ENCODE assay signal across 17 cellular contexts in the genomic region with DNA sequence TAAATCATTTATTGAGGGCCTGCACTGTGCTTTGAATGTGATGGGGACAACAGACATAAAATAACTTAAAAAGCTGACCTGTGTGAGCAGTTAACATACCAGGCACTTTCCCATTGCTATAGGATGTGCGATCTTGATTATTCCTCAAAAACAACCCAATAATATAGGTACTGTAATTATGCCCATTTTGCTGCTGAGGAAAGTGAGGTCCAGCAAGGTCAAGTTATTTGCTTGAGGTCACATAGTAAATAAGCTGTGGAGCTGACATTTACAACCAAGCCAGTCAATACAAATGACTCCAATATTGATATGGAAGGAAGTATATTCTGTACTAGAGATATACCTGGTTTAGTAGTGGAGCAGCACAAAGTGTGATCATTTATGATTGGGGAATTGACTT.
A peak's percentile ranks its signal among the peaks of the same experiment; 100 is the strongest.
DNase-seq lines count a peak whose midpoint lies in the region; ATAC-seq, FAIRE-seq and TF ChIP-seq lines count a peak whose summit lies in the region.
"Had no signal": no experiment of that assay in that cellular context is flagged by ENCODE, and none has a peak within 500 bp of the region (broad histone marks: within the 10 kb centered on the region; RNA-seq: fewer than 3 reads in every experiment).

No MANE protein-coding gene starts in this region.

- H3K79me2 ChIP-seq in mammary epithelial cell (ENCODE audit: insufficient read depth, low read length) (peaks cover 83% of the 10 kb centered on the region), astrocyte (ENCODE audit: insufficient read depth, low read length) (peaks cover 97% of the 10 kb centered on the region), smooth muscle cell (ENCODE audit: low read depth) (peaks cover 100% of the 10 kb centered on the region)

- no peak overlapping the region for H4K91ac ChIP-seq in mesenchymal stem cell (ENCODE audit: low read length)

- H3F3A ChIP-seq in smooth muscle cell (ENCODE audit: low read depth) = peaks cover 25% of the 10 kb centered on the region

- H3K27me3 Mint-ChIP-seq in MCF 10A (ENCODE audit: insufficient read depth, unreplicated experiment) (no peaks in the 10 kb centered on the region), astrocyte (ENCODE audit: low read depth, unreplicated experiment) (no peaks in the 10 kb centered on the region)

- H3K79me1 ChIP-seq in mesenchymal stem cell (replicated peaks; ENCODE audit: low read length, poor library complexity, severe bottlenecking) = peaks cover 12% of the 10 kb centered on the region

- H2BK12ac ChIP-seq in mesenchymal stem cell (ENCODE audit: low read length in 2 of 2) = no peak overlapping the region

- no peak for FAIRE-seq in astrocyte (lab: Jason Lieb, UNC)

- H3K27ac Mint-ChIP-seq in MCF 10A (ENCODE audit: low read depth, unreplicated experiment) (no peak overlapping the region), astrocyte (ENCODE audit: unreplicated experiment) (no peak overlapping the region)
- H3K27ac Mint-ChIP-seq: CD14-positive monocyte had no signal

- H3K4me1 ChIP-seq in mammary epithelial cell (ENCODE audit: insufficient read depth, low read length) (peaks cover 39% of the 10 kb centered on the region), astrocyte (ENCODE audit: insufficient read depth, low read length) (peaks cover 48% of the 10 kb centered on the region), mesenchymal stem cell (ENCODE audit: control insufficient read depth, insufficient read depth, low read depth, low read length) (peaks cover 16% of the 10 kb centered on the region), smooth muscle cell (ENCODE audit: low read depth) (peaks cover 32% of the 10 kb centered on the region), uterus (no peaks in the 10 kb centered on the region)

- TF ChIP-seq POLR2A in uterus (IDR thresholded peaks at IDR 0.05) = no peak

- TF ChIP-seq CTCF in mammary epithelial cell (conservative IDR thresholded peaks at IDR 0.05 in 1 of 2, IDR thresholded peaks at IDR 0.05 in 1 of 2; ENCODE audit: extremely low read depth in 1 of 2, insufficient read depth in 1 of 2, low read depth in 1 of 2, low read length in 2 of 2) = no peak
- no peak for TF ChIP-seq CTCF in MCF 10A (IDR thresholded peaks at IDR 0.05; ENCODE audit: unreplicated experiment)
- no peak for TF ChIP-seq CTCF in astrocyte (IDR thresholded peaks at IDR 0.05; ENCODE audit: insufficient read depth, low read depth, low read length)
- no peak for TF ChIP-seq CTCF in smooth muscle cell (IDR thresholded peaks at IDR 0.05; ENCODE audit: borderline replicate concordance, insufficient read depth, poor library complexity, severe bottlenecking)
- TF ChIP-seq CTCF in uterus (IDR thresholded peaks at IDR 0.05) = no peak

- intact Hi-C loops in mammary epithelial cell (cut with micrococcal nuclease) (loop anchor here (2.0 to 10.0 kb wide), 5 partner anchors 32 to 483 kb away; no protein-coding TSS in a partner anchor), MCF 10A (cut with micrococcal nuclease) (loop anchor here (5.0 kb wide), 1 partner anchor 93 kb away; no protein-coding TSS in a partner anchor), uterus (cut with DNase I; ENCODE audit: low total_unique reads) (no loop called here)

- no peak overlapping the region for H3K23ac ChIP-seq in mesenchymal stem cell (ENCODE audit: low read length in 2 of 2)

- 94% methylated on average over 1 of the region's 1 CpG for WGBS in mammary epithelial cell (ENCODE audit: low coverage, missing lambda C conversion rate)
- no CpG with 5 or more reads among the region's 1 CpG for WGBS in mesenchymal stem cell
- 100% methylated on average over 1 of the region's 1 CpG for WGBS in smooth muscle cell (ENCODE audit: low lambda C conversion rate)

- H3K9me3 Mint-ChIP-seq in MCF 10A (ENCODE audit: unreplicated experiment) = no peaks in the 10 kb centered on the region
- peaks cover 2% of the 10 kb centered on the region for H3K9me3 Mint-ChIP-seq in astrocyte (ENCODE audit: unreplicated experiment)
- H3K9me3 Mint-ChIP-seq: CD14-positive monocyte had no signal

- no peak overlapping the region for H3K4ac ChIP-seq in mesenchymal stem cell (ENCODE audit: low read depth in 1 of 2, low read length in 2 of 2)

- no peak overlapping the region for H3K14ac ChIP-seq in mesenchymal stem cell (ENCODE audit: low read length in 2 of 2)

- ATAC-seq in activated CD4-positive, CD25-positive, alpha-beta regulatory T cell treated with anti-CD3 and anti-CD28 coated beads, Interleukin-2, amount 50 U/mL, for 24 hours = no peak
- ATAC-seq: Right ventricle myocardium inferior had no signal

- in situ Hi-C loops in mammary epithelial cell (cut with MboI; ENCODE audit: low sequenced_read_pairs in 2 of 2) = no loop called here

- H3K36me3 Mint-ChIP-seq in MCF 10A (ENCODE audit: insufficient read depth, unreplicated experiment) (peaks cover 17% of the 10 kb centered on the region), astrocyte (ENCODE audit: low read depth, unreplicated experiment) (peaks cover 8% of the 10 kb centered on the region)
- H3K36me3 Mint-ChIP-seq: CD14-positive monocyte had no signal

- POLR2A ChIA-PET in MCF 10A (lab: Yijun Ruan, JAX) = interaction anchor here (0.7 to 4.3 kb wide), 29 partner anchors 10 to 704 kb away, joined by 3 to 64 read pairs (median 7); a partner anchor contains a TSS

- H3K27me3 ChIP-seq in mammary epithelial cell (ENCODE audit: insufficient read depth, low read length) (no peaks in the 10 kb centered on the region), astrocyte (ENCODE audit: insufficient read depth, low read length) (no peaks in the 10 kb centered on the region), mesenchymal stem cell (ENCODE audit: control insufficient read depth in 1 of 2, insufficient read depth in 1 of 2, low read length in 2 of 2) (no peaks in the 10 kb centered on the region), smooth muscle cell (ENCODE audit: low read depth) (no peaks in the 10 kb centered on the region), uterus (no peaks in the 10 kb centered on the region)

- dilution Hi-C loops in mammary epithelial cell (cut with HindIII; ENCODE audit: low sequenced_read_pairs) = no loop called here

- BruUV-seq in mammary epithelial cell (replicated peaks; lab: Mats Ljungman, UMichigan) = TSS peak; percentile 9
- BruUV-seq in MCF 10A (replicated peaks; lab: Mats Ljungman, UMichigan) = no TSS peak

- no peak for DNase-seq in mammary epithelial cell
- no peak for DNase-seq in MCF 10A (ENCODE audit: unreplicated experiment)
- DNase-seq in astrocyte (ENCODE audit: low read depth) = no peak
- no peak for DNase-seq in mesenchymal stem cell
- no peak for DNase-seq in smooth muscle cell (lab: John Stamatoyannopoulos, UW; ENCODE audit: unreplicated experiment)
- DNase-seq in DMS79 treated with DMSO at 0.1 percent for 48 hours (lab: John Stamatoyannopoulos, UW) = no peak
- DNase-seq in uterus = no peak
- DNase-seq: COR-L47, DMS153, H7, KG1, NCI-H1092, NCI-H446 had no signal

- peak overlapping the region; percentile 56 for H2AK5ac ChIP-seq in mesenchymal stem cell (ENCODE audit: low read length, severe bottlenecking)

- CTCF ChIA-PET in mammary epithelial cell (lab: Charles Lee; ENCODE audit: low non-redundant PET) = interaction anchor here (0.5 kb wide), 1 partner anchor 484 kb away, joined by 11 read pairs; no protein-coding TSS in a partner anchor
- CTCF ChIA-PET in MCF 10A (lab: Yijun Ruan, JAX) = interaction anchor here (0.7 to 1.6 kb wide), 7 partner anchors 11 to 148 kb away, joined by 3 to 6 read pairs (median 4); no protein-coding TSS in a partner anchor

- no peak overlapping the region for H2BK5ac ChIP-seq in mesenchymal stem cell (ENCODE audit: low read depth, low read length, poor library complexity, severe bottlenecking)

- H2BK120ac ChIP-seq in mesenchymal stem cell (ENCODE audit: low read depth, low read length) = no peak overlapping the region

- no peak overlapping the region for H2BK15ac ChIP-seq in mesenchymal stem cell (ENCODE audit: low read depth, poor library complexity, severe bottlenecking)

- no peak overlapping the region for H3K18ac ChIP-seq in mesenchymal stem cell (ENCODE audit: low read depth in 1 of 2, low read length in 2 of 2)

- no peak overlapping the region for H3K4me3 Mint-ChIP-seq in MCF 10A (ENCODE audit: unreplicated experiment)
- no peak overlapping the region for H3K4me3 Mint-ChIP-seq in astrocyte (ENCODE audit: unreplicated experiment)
- H3K4me3 Mint-ChIP-seq: CD14-positive monocyte had no signal

- H3K27ac ChIP-seq in mammary epithelial cell (ENCODE audit: insufficient read depth, low read depth, low read length) (peak overlapping the region; percentile 86), astrocyte (ENCODE audit: low read depth, low read length) (peak overlapping the region; percentile 72), mesenchymal stem cell (ENCODE audit: low read length, poor library complexity, severe bottlenecking) (peak overlapping the region; percentile 75), smooth muscle cell (ENCODE audit: low read depth) (peak overlapping the region; percentile 72), uterus (peak overlapping the region in 1 of 2 donors; percentile 40)
- H3K27ac ChIP-seq: 22Rv1 had no signal

- H3K4me2 ChIP-seq in mammary epithelial cell (ENCODE audit: insufficient read depth, low read depth, low read length) (peak overlapping the region; percentile 39), astrocyte (ENCODE audit: low read length) (peak overlapping the region; percentile 73), mesenchymal stem cell (ENCODE audit: low read length, poor library complexity, severe bottlenecking) (no peak overlapping the region), smooth muscle cell (peak overlapping the region; percentile 77)

- H2AFZ ChIP-seq in mammary epithelial cell (ENCODE audit: low read depth, low read length) = no peak overlapping the region
- H2AFZ ChIP-seq in astrocyte (ENCODE audit: low read depth, low read length) = no peak overlapping the region
- no peak overlapping the region for H2AFZ ChIP-seq in mesenchymal stem cell (ENCODE audit: low read depth, low read length)
- no peak overlapping the region for H2AFZ ChIP-seq in smooth muscle cell (ENCODE audit: low read depth)

- H3K9ac ChIP-seq in mammary epithelial cell (ENCODE audit: insufficient read depth, low read length) = peak overlapping the region; percentile 44
- peak overlapping the region; percentile 24 for H3K9ac ChIP-seq in astrocyte (ENCODE audit: low read length)
- peak overlapping the region; percentile 18 for H3K9ac ChIP-seq in mesenchymal stem cell (ENCODE audit: low read length)
- peak overlapping the region; percentile 27 for H3K9ac ChIP-seq in smooth muscle cell (ENCODE audit: low read depth)

- peaks cover 22% of the 10 kb centered on the region for H3K4me1 Mint-ChIP-seq in MCF 10A (ENCODE audit: insufficient read depth, unreplicated experiment)
- H3K4me1 Mint-ChIP-seq in astrocyte (ENCODE audit: low read depth, unreplicated experiment) = peaks cover 49% of the 10 kb centered on the region

- H3K9me3 ChIP-seq in mammary epithelial cell (replicated peaks; ENCODE audit: insufficient read depth, low read length) = no peaks in the 10 kb centered on the region
- H3K9me3 ChIP-seq in astrocyte (ENCODE audit: insufficient read depth, low read depth, low read length) = no peaks in the 10 kb centered on the region
- no peaks in the 10 kb centered on the region for H3K9me3 ChIP-seq in mesenchymal stem cell (ENCODE audit: control insufficient read depth, low read length)
- H3K9me3 ChIP-seq in smooth muscle cell (replicated peaks; ENCODE audit: low read depth) = no peaks in the 10 kb centered on the region
- no peaks in the 10 kb centered on the region for H3K9me3 ChIP-seq in uterus

- H4K8ac ChIP-seq in mesenchymal stem cell (ENCODE audit: low read length) = no peak overlapping the region

- H4K20me1 ChIP-seq in mammary epithelial cell (ENCODE audit: insufficient read depth, low read length) (no peaks in the 10 kb centered on the region), astrocyte (ENCODE audit: insufficient read depth, low read length) (peaks cover 49% of the 10 kb centered on the region), smooth muscle cell (ENCODE audit: low read depth) (peaks cover 65% of the 10 kb centered on the region)

- H3K36me3 ChIP-seq in mammary epithelial cell (ENCODE audit: insufficient read depth, low read length) = peaks cover 2% of the 10 kb centered on the region
- peaks cover 4% of the 10 kb centered on the region for H3K36me3 ChIP-seq in astrocyte (ENCODE audit: insufficient read depth, low read length)
- H3K36me3 ChIP-seq in mesenchymal stem cell (ENCODE audit: control insufficient read depth in 1 of 2, insufficient read depth in 2 of 2, low read depth in 1 of 2, low read length in 2 of 2) = peaks cover 4 to 33% of the 10 kb centered on the region in 2 experiments
- no peaks in the 10 kb centered on the region for H3K36me3 ChIP-seq in smooth muscle cell (ENCODE audit: low read depth)
- no peaks in the 10 kb centered on the region for H3K36me3 ChIP-seq in uterus

- H3K4me3 ChIP-seq in mammary epithelial cell (replicated peaks in 1 of 3; ENCODE audit: insufficient read depth in 1 of 3, low read depth in 2 of 3, low read length in 3 of 3) (no peak overlapping the region), astrocyte (ENCODE audit: insufficient read depth, low read depth, low read length) (no peak overlapping the region), mesenchymal stem cell (ENCODE audit: insufficient read depth in 1 of 2, low read depth in 1 of 2, low read length in 2 of 2) (no peak overlapping the region), smooth muscle cell (no peak overlapping the region), uterus (no peak overlapping the region)
